10 cellular contexts compared by ENCODE assay signal in the genomic region with DNA sequence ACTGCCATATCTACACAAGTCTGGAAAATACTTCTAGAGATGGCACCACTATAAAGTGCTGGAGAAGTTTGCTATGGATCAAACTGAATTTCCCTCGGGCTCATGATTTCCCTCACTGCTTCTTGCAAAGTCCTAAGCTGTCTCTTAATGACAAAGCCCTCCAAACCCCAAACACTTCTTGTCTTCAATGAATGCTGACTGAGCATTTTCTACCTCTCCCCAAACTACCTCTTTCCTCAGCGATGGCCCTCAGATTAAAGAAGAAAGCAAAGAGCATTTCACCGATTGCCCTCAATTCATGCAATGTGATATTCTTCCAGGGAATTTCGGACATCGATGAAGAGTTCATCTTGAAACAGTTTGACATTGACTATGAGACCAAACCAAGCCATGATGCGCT.
"Had no signal": no experiment of that assay in that cellular context is flagged by ENCODE, and none has a peak within 500 bp of the region (broad histone marks: within the 10 kb centered on the region; RNA-seq: fewer than 3 reads in every experiment).

No MANE protein-coding gene starts in this region.

- H3K27ac Mint-ChIP-seq: GM23338, HFFc6 had no signal

- H3K36me3 ChIP-seq: HAP-1 had no signal

- H3K9me3 ChIP-seq: HAP-1 had no signal

- H3K4me1 Mint-ChIP-seq: GM23338 had no signal

- ATAC-seq: GM23338, HCT116 had no signal

- H3K9me3 Mint-ChIP-seq: GM23338, HFFc6 had no signal

- H3K4me2 ChIP-seq: GM23338, KMS-11 had no signal

- H3K4me3 ChIP-seq: GM23338, HAP-1 had no signal

- H2AFZ ChIP-seq: GM23338 had no signal

- H3K27ac ChIP-seq: HL-60, KMS-11 had no signal

- DNase-seq: H7, HFFc6, Karpas-422, KBM-7 had no signal

- FAIRE-seq: HTR-8/SVneo had no signal

- H3K4me1 ChIP-seq: HAP-1 had no signal

- H3K4me3 Mint-ChIP-seq: GM23338, HFFc6 had no signal

- H3K9ac ChIP-seq: KMS-11 had no signal
